1 cellular context compared by ENCODE assay signal in the genomic region with DNA sequence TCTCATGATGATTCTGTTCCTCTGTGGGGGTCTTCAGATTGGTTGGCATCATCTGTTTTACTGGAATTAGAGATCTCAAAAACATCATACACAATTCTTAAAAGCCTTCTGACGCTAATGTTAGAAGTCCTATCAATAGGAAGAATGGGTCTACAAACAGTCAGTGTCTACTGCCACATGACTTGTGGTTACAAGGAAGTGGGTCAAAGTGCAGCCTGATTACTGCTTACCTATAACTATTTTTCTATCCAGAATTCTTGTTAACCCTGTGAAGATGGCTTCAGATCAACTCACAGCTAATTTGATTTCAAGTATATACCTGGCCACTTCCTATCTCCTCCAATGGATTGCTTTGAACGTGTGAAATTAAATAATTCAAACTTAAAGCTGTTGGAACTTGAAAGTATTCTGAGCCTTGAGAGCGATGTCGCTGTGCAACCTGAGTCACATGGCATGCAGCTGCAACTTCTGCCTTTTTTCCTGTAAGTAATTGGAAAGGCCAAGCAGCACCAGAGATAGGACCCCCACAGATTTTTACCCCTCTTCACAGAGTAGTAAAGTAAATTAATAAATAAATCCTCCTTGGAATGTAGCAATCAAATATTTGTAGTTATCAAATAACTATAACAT.
A peak's percentile ranks its signal among the peaks of the same experiment; 100 is the strongest.
TF ChIP-seq lines count a peak whose summit lies in the region.

No MANE protein-coding gene starts in this region.

TF ChIP-seq in GM12878, 131 proteins besides CTCF, POLR2A, EP300 and RAD21:
- no peak for TF ChIP-seq TCF3 (IDR thresholded peaks at IDR 0.05; ENCODE audit: borderline replicate concordance, insufficient read depth, low read depth, low read length)
- TF ChIP-seq RAD51 (IDR thresholded peaks at IDR 0.05): peak; percentile 32; the same call in 1 of the 2 replicates
TF ChIP-seq in GM12878: peak in this region for 1.
